Comparison of ENCODE assay signal across 8 cellular contexts in the genomic region with DNA sequence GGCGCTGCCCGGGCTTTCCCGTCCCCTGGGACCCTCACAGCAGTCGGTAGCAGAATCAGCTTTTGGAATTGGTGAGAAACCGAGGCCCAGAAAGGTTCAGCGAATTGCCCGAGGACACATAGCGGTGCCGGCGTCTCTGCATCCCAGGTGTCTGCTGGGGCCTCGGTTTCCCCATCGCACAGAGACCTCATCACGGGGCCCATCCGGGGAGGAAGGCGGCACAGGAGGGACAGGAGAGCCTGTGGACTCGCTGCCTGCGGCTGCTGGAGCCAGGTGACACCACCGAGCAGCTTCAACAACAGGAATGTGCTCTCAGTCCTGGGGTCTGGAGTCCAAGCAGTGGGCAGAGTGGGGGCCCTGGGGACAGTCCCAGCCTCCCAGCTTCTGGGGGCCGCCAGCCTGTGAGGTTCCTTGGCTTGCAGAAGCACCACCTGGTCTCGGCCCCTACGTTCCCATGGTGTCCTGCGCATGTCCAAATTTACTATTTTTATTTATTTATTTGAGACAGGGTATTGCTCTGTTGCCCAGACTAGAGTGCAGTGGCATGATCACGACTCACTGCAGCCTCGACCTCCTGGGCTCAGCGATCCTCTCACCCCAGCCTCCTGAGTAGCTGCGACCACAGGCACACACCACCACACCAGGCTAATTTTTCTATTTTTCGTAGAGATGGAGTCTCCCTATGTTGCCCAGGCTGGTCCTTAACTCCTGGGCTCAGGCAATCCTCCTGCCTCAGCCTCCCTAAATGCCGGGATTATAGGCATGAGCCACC. TPM values are rescaled to one million over a fixed set of nuclear protein-coding genes. Genes with fewer than 3 reads are reported as not detected.
DNase-seq lines count a peak whose midpoint lies in the region; ATAC-seq and TF ChIP-seq lines count a peak whose summit lies in the region.

No MANE protein-coding gene starts in this region.

- H3K36me3 Mint-ChIP-seq in central memory CD8-positive, alpha-beta T cell (ENCODE audit: insufficient read depth): peaks cover 25% of the 10 kb centered on the region
- H3K36me3 Mint-ChIP-seq in naive thymus-derived CD4-positive, alpha-beta T cell: peaks cover 5 to 14% (median 9%) of the 10 kb centered on the region in 5 donors

- BruUV-seq in A673 (replicated peaks; lab: Mats Ljungman, UMichigan): no TSS peak

- intact Hi-C loops in A673 (cut with micrococcal nuclease; ENCODE audit: unreplicated experiment): no loop called here
- intact Hi-C loops in naive thymus-derived CD4-positive, alpha-beta T cell (cut with micrococcal nuclease): loop anchor here (1.0 to 5.0 kb wide), 14 partner anchors 13 to 829 kb away; a partner anchor contains a TSS

- peak overlapping the region; percentile 96 for H3K27ac Mint-ChIP-seq in central memory CD8-positive, alpha-beta T cell (ENCODE audit: low read depth)
- H3K27ac Mint-ChIP-seq in naive thymus-derived CD4-positive, alpha-beta T cell: peak overlapping the region in 4 of 9 donors; percentile 42 to 89 (median 68)

- H3K4me1 ChIP-seq in A673 (ENCODE audit: insufficient read depth, low read length, poor library complexity, severe bottlenecking): peaks cover 12% of the 10 kb centered on the region
- peaks cover 14 to 20% of the 10 kb centered on the region in 2 donors for H3K4me1 ChIP-seq in naive thymus-derived CD4-positive, alpha-beta T cell (ENCODE audit: control insufficient read depth in 2 of 2, insufficient read depth in 2 of 2, low read length in 2 of 2)

- H3K4me3 Mint-ChIP-seq in central memory CD8-positive, alpha-beta T cell: peak overlapping the region; percentile 90
- H3K4me3 Mint-ChIP-seq in naive thymus-derived CD4-positive, alpha-beta T cell: peak overlapping the region; percentile 50 to 96 (median 90)

- H3K9me3 ChIP-seq in A673 (ENCODE audit: low read depth, low read length, poor library complexity, severe bottlenecking): no peaks in the 10 kb centered on the region
- no peaks in the 10 kb centered on the region for H3K9me3 ChIP-seq in naive thymus-derived CD4-positive, alpha-beta T cell (ENCODE audit: control insufficient read depth in 2 of 3, low read length in 3 of 3)

- no peaks in the 10 kb centered on the region for H3K9me3 Mint-ChIP-seq in central memory CD8-positive, alpha-beta T cell
- peaks cover 0 to 5% (median 0%) of the 10 kb centered on the region in 11 donors for H3K9me3 Mint-ChIP-seq in naive thymus-derived CD4-positive, alpha-beta T cell

- H3K27me3 ChIP-seq in A673 (replicated peaks; ENCODE audit: insufficient read depth, low read depth, low read length, poor library complexity) (no peaks in the 10 kb centered on the region), HL-60 (ENCODE audit: insufficient read depth, poor library complexity, severe bottlenecking) (no peaks in the 10 kb centered on the region)
- H3K27me3 ChIP-seq in naive thymus-derived CD4-positive, alpha-beta T cell (ENCODE audit: control insufficient read depth in 2 of 2, insufficient read depth in 2 of 2, low read length in 2 of 2): no peaks in the 10 kb centered on the region

- no peak for ATAC-seq in central memory CD8-positive, alpha-beta T cell (replicated peaks; ENCODE audit: extremely low read depth, poor library complexity, severe bottlenecking)
- no peak for ATAC-seq in naive thymus-derived CD4-positive, alpha-beta T cell
- ATAC-seq in GM18511 (IDR thresholded peaks at IDR 0.05; ENCODE audit: unreplicated experiment): no peak

- CTCF ChIA-PET in A673 (lab: Charles Lee): no interaction called here
- CTCF ChIA-PET in naive thymus-derived CD4-positive, alpha-beta T cell (lab: Charles Lee): interaction anchor here (1.2 to 1.7 kb wide), 3 partner anchors 16 to 90 kb away, joined by 3 to 11 read pairs (median 6); no protein-coding TSS in a partner anchor

- no peak for TF ChIP-seq CTCF in A673 (conservative IDR thresholded peaks at IDR 0.05; ENCODE audit: low read depth, low read length)
- no peak for TF ChIP-seq CTCF in HL-60 (IDR thresholded peaks at IDR 0.05; ENCODE audit: insufficient read depth, low read length)
- no peak for TF ChIP-seq CTCF in GM20000 (IDR thresholded peaks at IDR 0.05; ENCODE audit: extremely low read depth, missing control alignments)

- peaks cover 21% of the 10 kb centered on the region for H3K36me3 ChIP-seq in A673 (ENCODE audit: insufficient read depth, low read length, poor library complexity, severe bottlenecking)
- peaks cover 4 to 27% (median 13%) of the 10 kb centered on the region in 3 experiments for H3K36me3 ChIP-seq in naive thymus-derived CD4-positive, alpha-beta T cell (ENCODE audit: control insufficient read depth in 2 of 3, insufficient read depth in 3 of 3, low read length in 3 of 3)

- H3K4me1 Mint-ChIP-seq in central memory CD8-positive, alpha-beta T cell: peaks cover 20% of the 10 kb centered on the region
- H3K4me1 Mint-ChIP-seq in naive thymus-derived CD4-positive, alpha-beta T cell: peaks cover 12 to 34% (median 23%) of the 10 kb centered on the region in 7 donors

- POLR2A ChIA-PET in A673 (lab: Charles Lee; ENCODE audit: low non-redundant PET): no interaction called here
- POLR2A ChIA-PET in naive thymus-derived CD4-positive, alpha-beta T cell (lab: Charles Lee): interaction anchor here (0.6 to 2.0 kb wide), 17 partner anchors 11 to 194 kb away, joined by 3 to 21 read pairs (median 4); a partner anchor contains a TSS

- no peak for DNase-seq in A673 (ENCODE audit: low spot score)
- DNase-seq in HL-60 (ENCODE audit: low read depth in 1 of 2, low spot score in 1 of 2): no peak
- DNase-seq in central memory CD8-positive, alpha-beta T cell (ENCODE audit: low spot score in 2 of 2): no peak
- no peak for DNase-seq in naive thymus-derived CD4-positive, alpha-beta T cell
- no peak for DNase-seq in COLO829 (ENCODE audit: low spot score)
- no peak for DNase-seq in GM20000 (ENCODE audit: low spot score)
- DNase-seq in activated gamma-delta T cell treated with Interleukin-2 at 50 U/mL for 16 hours: no peak

- H3K4me3 ChIP-seq in A673 (ENCODE audit: low read depth, low read length, poor library complexity, severe bottlenecking) (peak overlapping the region; percentile 100), HL-60 (replicated peaks; ENCODE audit: insufficient read depth, low read length) (peak overlapping the region; percentile 99)
- H3K4me3 ChIP-seq in naive thymus-derived CD4-positive, alpha-beta T cell (ENCODE audit: low read length): peak overlapping the region; percentile 44

- H3K27ac ChIP-seq in A673 (ENCODE audit: low read depth, low read length, poor library complexity, severe bottlenecking) (no peak overlapping the region), HL-60 (replicated peaks) (no peak overlapping the region)
- H3K27ac ChIP-seq in naive thymus-derived CD4-positive, alpha-beta T cell (ENCODE audit: low read depth, low read length): peak overlapping the region; percentile 98

- no peaks in the 10 kb centered on the region for H3K27me3 Mint-ChIP-seq in central memory CD8-positive, alpha-beta T cell
- H3K27me3 Mint-ChIP-seq in naive thymus-derived CD4-positive, alpha-beta T cell: no peaks in the 10 kb centered on the region

RNA-seq across cellular contexts. Expression of a gene that starts 0.5 kb away (rescaled TPM):
- 17.6 and 18.8 TPM in 2 replicates for total RNA-seq in A673 (2021)
- 10 to 100 TPM; 18.3 to 48.2 (median 46.1) TPM for total RNA-seq in naive thymus-derived CD4-positive, alpha-beta T cell
- polyA plus RNA-seq in naive thymus-derived CD4-positive, alpha-beta T cell: 10 to 100 TPM; 26.7 to 28.1 TPM

RNA-seq across cellular contexts. Expression of a gene that starts 7.1 kb away (rescaled TPM):
- not detected in 2 replicates for total RNA-seq in A673 (2021)
- not detected for total RNA-seq in naive thymus-derived CD4-positive, alpha-beta T cell
- polyA plus RNA-seq in naive thymus-derived CD4-positive, alpha-beta T cell: not detected

RNA-seq across cellular contexts. Expression of a gene that starts 21.4 kb away (rescaled TPM):
- 16.4 and 18.6 TPM in 2 replicates for total RNA-seq in A673 (2021)
- 10 to 100 TPM in 3 of 5 experiments, 1 to 10 TPM in 2; 5.0 to 68.6 (median 17.3) TPM for total RNA-seq in naive thymus-derived CD4-positive, alpha-beta T cell
- polyA plus RNA-seq in naive thymus-derived CD4-positive, alpha-beta T cell: 1 to 10 TPM; 3.8 to 5.5 TPM

Comparison
In these comparisons a context has a peak if more than half of its experiments do, and no peak if none do; other contexts are left out.
1. H3K4me3 ChIP-seq: peak in every context shown above with its lines; median percentile 100 in A673; 99 in HL-60; 44 in naive thymus-derived CD4-positive, alpha-beta T cell.